24 cellular contexts compared by ENCODE assay signal in genomic region chr18:75229437-75229836, GRCh38.
"Had no signal": no experiment of that assay in that cellular context is flagged by ENCODE, and none has a peak within 500 bp of the region (broad histone marks: within the 10 kb centered on the region; RNA-seq: fewer than 3 reads in every experiment).

No MANE protein-coding gene starts in this region.

- H3K4me1 ChIP-seq: prostate gland had no signal

- H3K27me3 ChIP-seq: hepatocyte, tibial artery had no signal

- H3K4me3 ChIP-seq: hepatocyte, lung, prostate gland, skin epidermis, tibial artery had no signal

- H3K36me3 ChIP-seq: prostate gland, tibial artery had no signal

- H3K27me3 Mint-ChIP-seq: dendritic cell treated with granulocyte-macrophage colony-stimulating factor and Interleukin-4, amounts not matched to agents 40 ng/mL and 50 ng/mL, for 4 days; stimulated activated memory B cell treated with anti-CD40 and anti-IgM and Interleukin-4, amounts not matched to agents 10 μg/mL and 1 μg/mL and 100 μg/mL, for 72 hours had no signal

- H3K27ac Mint-ChIP-seq: activated naive CD4-positive, alpha-beta T cell treated with anti-CD3 and anti-CD28 coated beads for 36 hours; activated T-helper 2 cell treated with anti-CD3 and anti-CD28 coated beads, Interferon-gamma antibody, Interleukin-2, Interleukin-4, amounts not matched to agents 10 μg/mL and 5 μg/mL and 100 μg/mL, durations not matched to agents 14 hours and 24 hours and 36 hours; dendritic cell treated with granulocyte-macrophage colony-stimulating factor and Interleukin-4, amounts not matched to agents 40 ng/mL and 50 ng/mL, for 4 days; stimulated activated memory B cell treated with anti-CD40 and anti-IgM and Interleukin-4, amounts not matched to agents 10 μg/mL and 1 μg/mL and 100 μg/mL, for 72 hours had no signal

- DNase-seq: activated CD4-positive, alpha-beta T cell treated with anti-CD3 and anti-CD28 coated beads for 1 hour; activated CD4-positive, alpha-beta T cell treated with anti-CD3 and anti-CD28 coated beads, Interleukin-2, amount 50 U/mL, for 48 hours; activated naive CD4-positive, alpha-beta T cell treated with anti-CD3 and anti-CD28 coated beads for 36 hours; activated T-cell treated with anti-CD3 and anti-CD28 coated beads, Interleukin-2, amount 50 U/mL, for 1 hour; effector CD8-positive, alpha-beta T cell; foreskin fibroblast; left colon; midbrain; right cardiac atrium; stimulated activated CD4-positive, alpha-beta T cell treated with anti-CD3 and anti-CD28 coated beads, Interleukin-4, amount 100 ng/mL, for 1 hour; SW 1271; tibial artery had no signal

- ATAC-seq: left colon; stimulated activated memory B cell treated with anti-CD40 and anti-IgM and Interleukin-4, amounts not matched to agents 10 μg/mL and 1 μg/mL and 100 μg/mL, for 72 hours had no signal

- H3K4me3 Mint-ChIP-seq: activated naive CD4-positive, alpha-beta T cell treated with anti-CD3 and anti-CD28 coated beads for 36 hours; dendritic cell treated with granulocyte-macrophage colony-stimulating factor and Interleukin-4, amounts not matched to agents 40 ng/mL and 50 ng/mL, for 4 days; stimulated activated memory B cell treated with anti-CD40 and anti-IgM and Interleukin-4, amounts not matched to agents 10 μg/mL and 1 μg/mL and 100 μg/mL, for 72 hours had no signal

- H3K27ac ChIP-seq: hepatocyte, prostate gland, tibial artery, VCaP had no signal

- H3K9me3 ChIP-seq: prostate gland, tibial artery had no signal

- FAIRE-seq: astrocyte, bronchial epithelial cell, islet of Langerhans, urothelium cell line had no signal

- H3K9me3 Mint-ChIP-seq: activated naive CD4-positive, alpha-beta T cell treated with anti-CD3 and anti-CD28 coated beads for 36 hours; activated T-helper 2 cell treated with anti-CD3 and anti-CD28 coated beads, Interferon-gamma antibody, Interleukin-2, Interleukin-4, amounts not matched to agents 10 μg/mL and 5 μg/mL and 100 μg/mL, durations not matched to agents 14 hours and 24 hours and 36 hours; dendritic cell treated with granulocyte-macrophage colony-stimulating factor and Interleukin-4, amounts not matched to agents 40 ng/mL and 50 ng/mL, for 4 days; stimulated activated memory B cell treated with anti-CD40 and anti-IgM and Interleukin-4, amounts not matched to agents 10 μg/mL and 1 μg/mL and 100 μg/mL, for 72 hours had no signal
